ENCODE assay signal across 8 cellular contexts in the genomic region with DNA sequence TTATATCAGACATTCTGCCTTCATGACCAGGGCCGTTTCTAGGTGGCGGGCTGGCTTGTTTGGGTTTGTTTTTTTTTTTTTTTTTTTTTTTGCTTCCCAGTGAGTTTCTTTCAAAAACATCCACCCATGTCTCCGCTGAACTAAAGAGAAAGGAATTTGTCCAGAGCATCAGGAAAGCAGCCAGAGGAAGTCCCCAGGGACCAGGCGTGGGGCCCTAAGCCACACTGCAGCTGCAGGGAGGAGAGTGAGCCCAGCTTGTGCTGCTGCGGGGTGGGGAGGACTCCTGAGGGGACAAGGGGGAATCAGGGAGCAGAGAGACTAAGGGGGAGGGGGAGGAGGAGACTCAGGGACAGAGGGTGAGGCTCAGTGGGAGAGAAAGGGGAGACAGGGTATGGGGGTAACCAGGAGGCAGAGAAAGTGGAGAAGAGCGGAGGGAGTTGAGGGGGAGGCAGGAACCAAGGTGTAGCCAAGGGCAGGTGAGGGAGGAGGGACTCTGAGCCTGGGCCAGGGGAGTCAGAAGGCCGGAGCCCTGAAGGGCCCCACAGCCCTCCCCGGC. TPM values are rescaled to one million over a fixed set of nuclear protein-coding genes. Genes with fewer than 3 reads are reported as not detected.
DNase-seq lines count a peak whose midpoint lies in the region; ATAC-seq, FAIRE-seq and TF ChIP-seq lines count a peak whose summit lies in the region.

No MANE protein-coding gene starts in this region.

- H3K4me2 ChIP-seq in Loucy (ENCODE audit: low read depth, low read length, poor library complexity, severe bottlenecking): peak overlapping the region; percentile 94
- no peak overlapping the region for H3K4me2 ChIP-seq in K562 (ENCODE audit: insufficient read depth, low read length)

- DNase-seq in AG04450 (ENCODE audit: low read depth, low spot score) (peak; percentile 48), K562 (ENCODE audit: extremely low read depth in 1 of 4, low spot score in 3 of 4) (no peak)
- DNase-seq in activated T-cell treated with anti-CD3 and anti-CD28 coated beads, Interleukin-2, amount 50 U/mL, for 72 hours: no peak
- no peak for DNase-seq in activated T-cell treated with anti-CD3 and anti-CD28 coated beads, Interleukin-2, amount 50 U/mL, for 1 hour
- DNase-seq in natural killer cell treated with Interleukin-12 subunit alpha and Interleukin-12 subunit beta and Interleukin-15 and Interleukin-18, amount 100 ng/mL, for 72 hours (ENCODE audit: low spot score): no peak

- POLR2A ChIA-PET in AG04450 (lab: Yijun Ruan, JAX): no interaction called here
- POLR2A ChIA-PET in K562 (lab: Yijun Ruan, JAX): no interaction called here

- TF ChIP-seq CTCF in AG04450 (IDR thresholded peaks at IDR 0.05; ENCODE audit: low read depth, low read length) (no peak), Loucy (conservative IDR thresholded peaks at IDR 0.05; ENCODE audit: low read length) (no peak), K562 (IDR thresholded peaks at IDR 0.05 in 2 of 3, conservative IDR thresholded peaks at IDR 0.05 in 1 of 3; ENCODE audit: insufficient read depth in 2 of 3, low read depth in 1 of 3, low read length in 3 of 3) (no peak)

- peaks cover 18% of the 10 kb centered on the region for H3K4me1 Mint-ChIP-seq in activated T-cell treated with anti-CD3 and anti-CD28 coated beads, Interleukin-2, amount 50 U/mL, for 72 hours (ENCODE audit: low read depth)
- H3K4me1 Mint-ChIP-seq in natural killer cell treated with Interleukin-12 subunit alpha and Interleukin-12 subunit beta and Interleukin-15 and Interleukin-18, amount 100 ng/mL, for 72 hours (ENCODE audit: low read depth in 2 of 2): peaks cover 13 to 17% of the 10 kb centered on the region in 2 donors

- H3K79me2 ChIP-seq in Loucy (ENCODE audit: insufficient read depth, low read length) (peaks cover 10% of the 10 kb centered on the region; the same call in 1 of the 2 replicates), K562 (ENCODE audit: control insufficient read depth, insufficient read depth, low read length) (no peaks in the 10 kb centered on the region)

- no peaks in the 10 kb centered on the region for H3K9me2 ChIP-seq in Loucy (replicated peaks; ENCODE audit: low read depth, low read length)

- H3K27ac Mint-ChIP-seq in activated T-cell treated with anti-CD3 and anti-CD28 coated beads, Interleukin-2, amount 50 U/mL, for 72 hours: no peak overlapping the region
- no peak overlapping the region for H3K27ac Mint-ChIP-seq in natural killer cell treated with Interleukin-12 subunit alpha and Interleukin-12 subunit beta and Interleukin-15 and Interleukin-18, amount 100 ng/mL, for 72 hours

- H3K4me1 ChIP-seq in Loucy (ENCODE audit: insufficient read depth, low read length, poor library complexity, severe bottlenecking) (peaks cover 78% of the 10 kb centered on the region), K562 (replicated peaks in 1 of 2; ENCODE audit: control insufficient read depth in 2 of 2, insufficient read depth in 2 of 2, low read length in 2 of 2) (peaks cover 16 to 17% of the 10 kb centered on the region in 2 experiments), mucosa of rectum (ENCODE audit: control insufficient read depth in 2 of 2, insufficient read depth in 2 of 2, low read length in 2 of 2) (peaks cover 0 to 8% of the 10 kb centered on the region in 2 donors)

- intact Hi-C loops in K562 (cut with micrococcal nuclease): no loop called here

- H3K4me3 Mint-ChIP-seq in activated T-cell treated with anti-CD3 and anti-CD28 coated beads, Interleukin-2, amount 50 U/mL, for 72 hours: no peak overlapping the region
- H3K4me3 Mint-ChIP-seq in natural killer cell treated with Interleukin-12 subunit alpha and Interleukin-12 subunit beta and Interleukin-15 and Interleukin-18, amount 100 ng/mL, for 72 hours: no peak overlapping the region

- CTCF ChIA-PET in AG04450 (lab: Charles Lee) (interaction anchor here (0.7 to 6.2 kb wide), 4 partner anchors 10 to 345 kb away, joined by 6 to 69 read pairs (median 24); no protein-coding TSS in a partner anchor), K562 (lab: Yijun Ruan, JAX; ENCODE audit: low intra/inter-chr PET ratio) (no interaction called here)

- no peaks in the 10 kb centered on the region for H3K27me3 Mint-ChIP-seq in activated T-cell treated with anti-CD3 and anti-CD28 coated beads, Interleukin-2, amount 50 U/mL, for 72 hours (ENCODE audit: low read depth)
- H3K27me3 Mint-ChIP-seq in natural killer cell treated with Interleukin-12 subunit alpha and Interleukin-12 subunit beta and Interleukin-15 and Interleukin-18, amount 100 ng/mL, for 72 hours: no peaks in the 10 kb centered on the region

- H3K36me3 Mint-ChIP-seq in activated T-cell treated with anti-CD3 and anti-CD28 coated beads, Interleukin-2, amount 50 U/mL, for 72 hours (ENCODE audit: insufficient read depth in 2 of 2): no peaks in the 10 kb centered on the region
- H3K36me3 Mint-ChIP-seq in natural killer cell treated with Interleukin-12 subunit alpha and Interleukin-12 subunit beta and Interleukin-15 and Interleukin-18, amount 100 ng/mL, for 72 hours: no peaks in the 10 kb centered on the region

- H3K9me1 ChIP-seq in K562 (ENCODE audit: control insufficient read depth, insufficient read depth, low read length): no peaks in the 10 kb centered on the region

- 20% methylated on average over 5 of the region's 8 CpGs for WGBS in K562 (ENCODE audit: insufficient coverage, low coverage, missing lambda C conversion rate)

- TF ChIP-seq RAD21 in K562 (CRISPR knock-in tag; conservative IDR thresholded peaks at IDR 0.05 in 1 of 2, IDR thresholded peaks at IDR 0.05 in 1 of 2): no peak

- BruUV-seq in K562 (replicated peaks; lab: Mats Ljungman, UMichigan): no TSS peak

- no peaks in the 10 kb centered on the region for H3K36me3 ChIP-seq in Loucy (ENCODE audit: insufficient read depth, low read length)
- H3K36me3 ChIP-seq in K562 (ENCODE audit: control insufficient read depth, insufficient read depth, low read length): no peaks in the 10 kb centered on the region
- no peaks in the 10 kb centered on the region for H3K36me3 ChIP-seq in mucosa of rectum (ENCODE audit: control insufficient read depth in 2 of 2, insufficient read depth in 2 of 2, low read length in 2 of 2)

- no peak for TF ChIP-seq POLR2A in K562 (conservative IDR thresholded peaks at IDR 0.05)

- H3K9me3 ChIP-seq in AG04450 (ENCODE audit: control insufficient read depth, insufficient read depth, low read length) (peaks cover 5% of the 10 kb centered on the region; the same call in 1 of the 2 replicates), Loucy (ENCODE audit: insufficient read depth, low read depth, low read length) (no peaks in the 10 kb centered on the region), K562 (replicated peaks; ENCODE audit: control insufficient read depth, insufficient read depth, low read depth, low read length) (no peaks in the 10 kb centered on the region), mucosa of rectum (ENCODE audit: control insufficient read depth in 2 of 2, low read length in 2 of 2) (no peaks in the 10 kb centered on the region)

- peak overlapping the region; percentile 84 for H3K9ac ChIP-seq in Loucy (ENCODE audit: low read depth, low read length, poor library complexity, severe bottlenecking)
- 0 out of 4 replicates have a peak overlapping the region, but pooled peaks of 1 of the 2 experiments have one; percentile 40 for H3K9ac ChIP-seq in K562 (ENCODE audit: insufficient read depth in 1 of 2, low read depth in 2 of 2, low read length in 2 of 2)
- H3K9ac ChIP-seq in mucosa of rectum (ENCODE audit: low read depth in 1 of 2, low read length in 2 of 2): no peak overlapping the region

- ATAC-seq in K562: no peak
- ATAC-seq in HG02852 (IDR thresholded peaks at IDR 0.05; ENCODE audit: unreplicated experiment): no peak
- no peak for ATAC-seq in activated T-cell treated with anti-CD3 and anti-CD28 coated beads, Interleukin-2, amount 50 U/mL, for 72 hours (replicated peaks in 1 of 2)
- no peak for ATAC-seq in natural killer cell treated with Interleukin-12 subunit alpha and Interleukin-12 subunit beta and Interleukin-15 and Interleukin-18, amount 100 ng/mL, for 72 hours

- FAIRE-seq in K562 (lab: Jason Lieb, UNC): no peak

- H3K4me3 ChIP-seq in AG04450 (ENCODE audit: low read depth, low read length): no peak overlapping the region
- H3K4me3 ChIP-seq in Loucy (ENCODE audit: low read length, poor library complexity, severe bottlenecking): peak overlapping the region; percentile 22
- H3K4me3 ChIP-seq in K562: no peak overlapping the region
- no peak overlapping the region for H3K4me3 ChIP-seq in mucosa of rectum (ENCODE audit: low read length in 2 of 2)

- H3F3A ChIP-seq in Loucy (ENCODE audit: low read depth): peaks cover 12% of the 10 kb centered on the region

- H3K27ac ChIP-seq in AG04450 (ENCODE audit: low read depth, low read length) (peak overlapping the region; percentile 39), K562 (ENCODE audit: extremely low read depth, low read depth, low read length) (no peak overlapping the region), mucosa of rectum (ENCODE audit: low read depth in 2 of 2, low read length in 2 of 2) (peak overlapping the region; percentile 23 to 63)

- no peaks in the 10 kb centered on the region for H4K20me1 ChIP-seq in Loucy (ENCODE audit: insufficient read depth, low read length, poor library complexity, severe bottlenecking)
- peaks cover 5% of the 10 kb centered on the region for H4K20me1 ChIP-seq in K562 (replicated peaks; ENCODE audit: control insufficient read depth, insufficient read depth, low read length)

- in situ Hi-C loops in K562 (cut with MboI): no loop called here

- H2AFZ ChIP-seq in Loucy (ENCODE audit: low read length) (no peak overlapping the region), K562 (ENCODE audit: low read depth, low read length) (no peak overlapping the region)

- H3K27me3 ChIP-seq in AG04450 (ENCODE audit: control insufficient read depth, insufficient read depth, low read length): peaks cover 2% of the 10 kb centered on the region
- H3K27me3 ChIP-seq in Loucy (ENCODE audit: insufficient read depth, low read length, poor library complexity, severe bottlenecking): no peaks in the 10 kb centered on the region
- H3K27me3 ChIP-seq in K562 (ENCODE audit: control insufficient read depth in 2 of 2, insufficient read depth in 2 of 2, low read length in 2 of 2): no peaks in the 10 kb centered on the region; a peak in 1 of 5 replicates
- H3K27me3 ChIP-seq in mucosa of rectum (ENCODE audit: control insufficient read depth in 2 of 2, insufficient read depth in 2 of 2, low read length in 2 of 2): no peaks in the 10 kb centered on the region

- H3K9me3 Mint-ChIP-seq in activated T-cell treated with anti-CD3 and anti-CD28 coated beads, Interleukin-2, amount 50 U/mL, for 72 hours: no peaks in the 10 kb centered on the region
- H3K9me3 Mint-ChIP-seq in natural killer cell treated with Interleukin-12 subunit alpha and Interleukin-12 subunit beta and Interleukin-15 and Interleukin-18, amount 100 ng/mL, for 72 hours: no peaks in the 10 kb centered on the region

- TF ChIP-seq EP300 in K562 (IDR thresholded peaks at IDR 0.05; ENCODE audit: low read length): no peak

RNA-seq across cellular contexts. Expression of a gene that starts 49.5 kb away (rescaled TPM):
- polyA plus RNA-seq in AG04450 (2011; rRNA removed): 0.09 and 0.14 TPM in 2 replicates
- 0.23 and 0.35 TPM in 2 replicates for polyA minus RNA-seq in AG04450 (2011; rRNA and poly(A)+ RNA removed)
- total RNA-seq in K562 (2011; cell fraction: chromatin; rRNA removed; ENCODE audit: low replicate concordance): 0.21 TPM in 1 of 2 replicates, not detected in the other
- not detected in 2 replicates for total RNA-seq in K562 (2011; cell fraction: nucleolus; rRNA removed)
- not detected in 2 replicates for total RNA-seq in K562 (2011; cell fraction: nucleoplasm; rRNA removed)
- 0.12 TPM in 1 of 2 replicates, not detected in the other for total RNA-seq in K562 (2014; rRNA removed)
- not detected in 2 replicates for total RNA-seq in K562 (2014; rRNA removed; fragmentation: Illumina TruSeq; extraction: Trizol)
- total RNA-seq in K562 (2015; rRNA removed; fragmentation: Illumina TruSeq; extraction: Trizol): not detected in 2 replicates
- total RNA-seq in K562 (2021): 0.16 and 0.25 TPM in 2 replicates
- polyA plus RNA-seq in K562 (2011; rRNA removed): 0.23 and 0.24 TPM in 2 replicates
- 0.07 and 0.37 TPM in 2 replicates for polyA plus RNA-seq in K562 (2011; cell fraction: cytosol; rRNA removed)
- 0.08 and 0.61 TPM in 2 replicates for polyA plus RNA-seq in K562 (2011; cell fraction: nucleus; rRNA removed)
- polyA plus RNA-seq in K562 (2012): 0.22 and 1.5 TPM in 2 replicates
- polyA plus RNA-seq in K562 (2014; fragmentation: Illumina TruSeq; extraction: Trizol): 0.06 TPM in 1 of 2 replicates, not detected in the other
- under 1 TPM; 0.06 to 0.10 TPM for polyA plus RNA-seq in K562 (2014; fragmentation: Nextera tagmentation; extraction: Ambion mirVana)
- polyA plus RNA-seq in K562 (2014; rRNA removed): not detected in 2 replicates
- polyA minus RNA-seq in K562 (2011; rRNA and poly(A)+ RNA removed): 0.35 TPM in 1 of 2 replicates, not detected in the other
- polyA minus RNA-seq in K562 (2011; cell fraction: cytosol; rRNA and poly(A)+ RNA removed): 0.38 TPM in 1 of 2 replicates, not detected in the other
- polyA minus RNA-seq in K562 (2011; cell fraction: nucleus; rRNA and poly(A)+ RNA removed): not detected in 2 replicates
- total RNA-seq in activated T-cell treated with anti-CD3 and anti-CD28 coated beads, Interleukin-2, amount 50 U/mL, for 72 hours: under 1 TPM; 0.21 to 0.26 TPM
- 1 to 10 TPM in 1 of 2 donors, not detected in 1; 1.0 TPM for total RNA-seq in natural killer cell treated with Interleukin-12 subunit alpha and Interleukin-12 subunit beta and Interleukin-15 and Interleukin-18, amount 100 ng/mL, for 72 hours
